ENCODE assay signal across 10 cellular contexts in the genomic region with DNA sequence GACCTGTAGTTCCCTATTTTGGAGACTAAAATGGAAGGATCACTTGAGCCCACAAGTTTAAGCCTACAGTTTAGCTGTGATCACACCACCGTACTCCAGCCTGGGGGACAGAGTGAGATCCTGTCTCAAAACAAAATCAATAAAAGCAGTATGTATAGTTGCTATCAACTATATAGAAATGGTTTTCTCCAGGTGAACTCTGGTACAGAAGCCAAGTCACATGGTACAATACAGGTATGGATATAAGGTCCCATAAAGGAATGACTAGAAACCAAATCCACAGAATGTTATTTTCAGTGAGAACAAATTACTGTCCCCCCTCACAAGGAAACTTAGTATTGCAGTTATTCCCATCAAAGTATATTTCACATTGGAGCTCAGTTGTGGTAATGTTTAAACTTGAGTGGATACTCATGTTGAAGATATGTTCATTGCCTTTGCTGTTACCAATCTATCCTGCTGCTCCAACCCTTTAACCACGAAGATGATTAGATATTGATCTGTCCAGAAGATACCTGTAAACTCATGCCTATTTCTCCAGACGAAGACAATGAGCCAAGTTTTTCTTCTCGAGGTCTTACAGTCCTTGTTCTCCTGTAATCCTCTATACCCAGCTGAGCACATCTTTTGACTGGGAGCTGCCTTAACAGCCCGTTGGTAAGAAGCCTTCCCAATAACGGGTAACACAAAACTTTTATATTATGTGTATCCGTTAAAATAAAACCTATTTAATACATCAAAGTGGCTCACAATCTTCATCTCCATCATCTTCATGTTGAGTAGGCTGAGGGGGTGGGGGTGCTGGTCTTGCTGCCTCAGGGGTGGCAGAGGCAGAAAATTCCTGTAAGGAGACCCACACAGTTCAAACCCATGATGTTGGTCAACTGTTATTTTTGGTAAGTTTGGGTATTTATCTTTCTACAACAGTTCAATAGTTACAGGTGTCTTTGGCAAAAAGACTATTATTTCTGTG. TPM values are rescaled to one million over a fixed set of nuclear protein-coding genes. Genes with fewer than 3 reads are reported as not detected.
A peak's percentile ranks its signal among the peaks of the same experiment; 100 is the strongest.
DNase-seq lines count a peak whose midpoint lies in the region; ATAC-seq and TF ChIP-seq lines count a peak whose summit lies in the region.
"Had no signal": no experiment of that assay in that cellular context is flagged by ENCODE, and none has a peak within 500 bp of the region (broad histone marks: within the 10 kb centered on the region; RNA-seq: fewer than 3 reads in every experiment).

No MANE protein-coding gene starts in this region.

- H3K36me3 ChIP-seq in HUES48 (ENCODE audit: control insufficient read depth, insufficient read depth, low read length) (peaks cover 55% of the 10 kb centered on the region), testis (ENCODE audit: low read depth, missing control alignments) (no peaks in the 10 kb centered on the region)

- TF ChIP-seq POLR2A in testis (IDR thresholded peaks at IDR 0.05), result no peak

- peak; percentile 10 for ATAC-seq in activated CD8-positive, alpha-beta T cell treated with anti-CD3 and anti-CD28 coated beads for 36 hours
- no peak for ATAC-seq in activated CD8-positive, alpha-beta T cell treated with anti-CD3 and anti-CD28 coated beads, Interleukin-2, amount 10 ng/mL, durations not matched to agents 7 days and 5 days
- ATAC-seq in activated naive CD8-positive, alpha-beta T cell treated with anti-CD3 and anti-CD28 coated beads, Interleukin-2, amount 10 ng/mL, durations not matched to agents 7 days and 5 days (ENCODE audit: low read depth), result no peak

- no peaks in the 10 kb centered on the region for H3K27me3 Mint-ChIP-seq in activated CD8-positive, alpha-beta T cell treated with anti-CD3 and anti-CD28 coated beads for 36 hours
- no peaks in the 10 kb centered on the region for H3K27me3 Mint-ChIP-seq in activated CD8-positive, alpha-beta T cell treated with anti-CD3 and anti-CD28 coated beads, Interleukin-2, amount 10 ng/mL, durations not matched to agents 7 days and 5 days (ENCODE audit: low read depth)
- no peaks in the 10 kb centered on the region for H3K27me3 Mint-ChIP-seq in activated naive CD8-positive, alpha-beta T cell treated with anti-CD3 and anti-CD28 coated beads, Interleukin-2, amount 10 ng/mL, durations not matched to agents 7 days and 5 days
- no peaks in the 10 kb centered on the region for H3K27me3 Mint-ChIP-seq in progenitor cell of endocrine pancreas

- no peak overlapping the region for H3K4me3 ChIP-seq in HUES48 (ENCODE audit: low read depth, low read length)
- H3K4me3 ChIP-seq in testis, result no peak overlapping the region
- H3K4me3 ChIP-seq: heart right ventricle had no signal

- H3K4me3 Mint-ChIP-seq in activated CD8-positive, alpha-beta T cell treated with anti-CD3 and anti-CD28 coated beads for 36 hours, result no peak overlapping the region
- H3K4me3 Mint-ChIP-seq in activated CD8-positive, alpha-beta T cell treated with anti-CD3 and anti-CD28 coated beads, Interleukin-2, amount 10 ng/mL, durations not matched to agents 7 days and 5 days, result no peak overlapping the region
- no peak overlapping the region for H3K4me3 Mint-ChIP-seq in activated naive CD8-positive, alpha-beta T cell treated with anti-CD3 and anti-CD28 coated beads, Interleukin-2, amount 10 ng/mL, durations not matched to agents 7 days and 5 days
- no peak overlapping the region for H3K4me3 Mint-ChIP-seq in progenitor cell of endocrine pancreas (ENCODE audit: low read depth)

- no peaks in the 10 kb centered on the region for H3K9me3 Mint-ChIP-seq in activated CD8-positive, alpha-beta T cell treated with anti-CD3 and anti-CD28 coated beads for 36 hours
- no peaks in the 10 kb centered on the region for H3K9me3 Mint-ChIP-seq in activated CD8-positive, alpha-beta T cell treated with anti-CD3 and anti-CD28 coated beads, Interleukin-2, amount 10 ng/mL, durations not matched to agents 7 days and 5 days (ENCODE audit: insufficient read depth)
- no peaks in the 10 kb centered on the region for H3K9me3 Mint-ChIP-seq in activated naive CD8-positive, alpha-beta T cell treated with anti-CD3 and anti-CD28 coated beads, Interleukin-2, amount 10 ng/mL, durations not matched to agents 7 days and 5 days
- H3K9me3 Mint-ChIP-seq in progenitor cell of endocrine pancreas (ENCODE audit: low read depth), result no peaks in the 10 kb centered on the region

- H3K27me3 ChIP-seq in HUES48 (ENCODE audit: control insufficient read depth, insufficient read depth, low read length), result no peaks in the 10 kb centered on the region
- H3K27me3 ChIP-seq in testis, result no peaks in the 10 kb centered on the region
- H3K27me3 ChIP-seq: heart right ventricle had no signal

- H3K9me3 ChIP-seq in HUES48 (ENCODE audit: control insufficient read depth, insufficient read depth, low read length) (no peaks in the 10 kb centered on the region), testis (no peaks in the 10 kb centered on the region)
- H3K9me3 ChIP-seq: heart right ventricle had no signal

- intact Hi-C loops in activated CD8-positive, alpha-beta T cell treated with anti-CD3 and anti-CD28 coated beads for 36 hours (cut with micrococcal nuclease), result no loop called here
- intact Hi-C loops in testis (cut with DNase I; ENCODE audit: low total_unique reads), result no loop called here

- POLR2A ChIA-PET in activated CD8-positive, alpha-beta T cell treated with anti-CD3 and anti-CD28 coated beads for 36 hours (lab: Charles Lee), result interaction anchor here (0.6 to 5.9 kb wide), 10 partner anchors 12 to 871 kb away, joined by 3 to 115 read pairs (median 8); a partner anchor contains a TSS
- POLR2A ChIA-PET in activated CD8-positive, alpha-beta T cell treated with anti-CD3 and anti-CD28 coated beads, Interleukin-2, amount 10 ng/mL, durations not matched to agents 7 days and 5 days (lab: Charles Lee), result interaction anchor here (1.0 to 2.1 kb wide), 3 partner anchors 9 to 24 kb away, joined by 3 to 8 read pairs (median 3); a partner anchor contains a TSS
- POLR2A ChIA-PET in activated naive CD8-positive, alpha-beta T cell treated with anti-CD3 and anti-CD28 coated beads, Interleukin-2, amount 10 ng/mL, durations not matched to agents 7 days and 5 days (lab: Charles Lee), result interaction anchor here (0.5 to 2.1 kb wide), 7 partner anchors 8 to 353 kb away, joined by 3 to 15 read pairs (median 3); a partner anchor contains a TSS

- CTCF ChIA-PET in activated CD8-positive, alpha-beta T cell treated with anti-CD3 and anti-CD28 coated beads for 36 hours (lab: Charles Lee), result interaction anchor here (1.1 to 2.9 kb wide), 3 partner anchors 17 to 254 kb away, joined by 3 to 13 read pairs (median 10); no protein-coding TSS in a partner anchor
- CTCF ChIA-PET in activated CD8-positive, alpha-beta T cell treated with anti-CD3 and anti-CD28 coated beads, Interleukin-2, amount 10 ng/mL, durations not matched to agents 7 days and 5 days (lab: Charles Lee), result interaction anchor here (0.9 to 3.9 kb wide), 3 partner anchors 14 to 253 kb away, joined by 3 to 19 read pairs (median 9); no protein-coding TSS in a partner anchor

- H3K4me1 Mint-ChIP-seq in activated CD8-positive, alpha-beta T cell treated with anti-CD3 and anti-CD28 coated beads for 36 hours (ENCODE audit: low read depth), result peaks cover 2% of the 10 kb centered on the region
- H3K4me1 Mint-ChIP-seq in activated CD8-positive, alpha-beta T cell treated with anti-CD3 and anti-CD28 coated beads, Interleukin-2, amount 10 ng/mL, durations not matched to agents 7 days and 5 days (ENCODE audit: low read depth), result peaks cover 3% of the 10 kb centered on the region
- H3K4me1 Mint-ChIP-seq in activated naive CD8-positive, alpha-beta T cell treated with anti-CD3 and anti-CD28 coated beads, Interleukin-2, amount 10 ng/mL, durations not matched to agents 7 days and 5 days, result peaks cover 2% of the 10 kb centered on the region
- no peaks in the 10 kb centered on the region for H3K4me1 Mint-ChIP-seq in progenitor cell of endocrine pancreas (ENCODE audit: low read depth)

- H3K27ac Mint-ChIP-seq in activated CD8-positive, alpha-beta T cell treated with anti-CD3 and anti-CD28 coated beads for 36 hours, result peak overlapping the region; percentile 40
- no peak overlapping the region for H3K27ac Mint-ChIP-seq in activated CD8-positive, alpha-beta T cell treated with anti-CD3 and anti-CD28 coated beads, Interleukin-2, amount 10 ng/mL, durations not matched to agents 7 days and 5 days
- peak overlapping the region; percentile 30 for H3K27ac Mint-ChIP-seq in activated naive CD8-positive, alpha-beta T cell treated with anti-CD3 and anti-CD28 coated beads, Interleukin-2, amount 10 ng/mL, durations not matched to agents 7 days and 5 days
- H3K27ac Mint-ChIP-seq in progenitor cell of endocrine pancreas, result peak overlapping the region; percentile 20

- no peak for TF ChIP-seq CTCF in activated CD8-positive, alpha-beta T cell treated with anti-CD3 and anti-CD28 coated beads for 36 hours (IDR thresholded peaks at IDR 0.05)
- no peak for TF ChIP-seq CTCF in progenitor cell of endocrine pancreas (IDR thresholded peaks at IDR 0.05; ENCODE audit: unreplicated experiment)
- no peak for TF ChIP-seq CTCF in testis (IDR thresholded peaks at IDR 0.05)

- H3K36me3 Mint-ChIP-seq in activated CD8-positive, alpha-beta T cell treated with anti-CD3 and anti-CD28 coated beads for 36 hours (ENCODE audit: low read depth), result peaks cover 41% of the 10 kb centered on the region
- H3K36me3 Mint-ChIP-seq in activated CD8-positive, alpha-beta T cell treated with anti-CD3 and anti-CD28 coated beads, Interleukin-2, amount 10 ng/mL, durations not matched to agents 7 days and 5 days (ENCODE audit: low read depth), result peaks cover 50% of the 10 kb centered on the region
- peaks cover 27% of the 10 kb centered on the region for H3K36me3 Mint-ChIP-seq in activated naive CD8-positive, alpha-beta T cell treated with anti-CD3 and anti-CD28 coated beads, Interleukin-2, amount 10 ng/mL, durations not matched to agents 7 days and 5 days
- H3K36me3 Mint-ChIP-seq in progenitor cell of endocrine pancreas (ENCODE audit: insufficient read depth), result peaks cover 19% of the 10 kb centered on the region

- H3K27ac ChIP-seq in HUES48 (ENCODE audit: low read depth, low read length) (peak overlapping the region; percentile 16), testis (no peak overlapping the region)
- H3K27ac ChIP-seq: heart right ventricle had no signal

- no peaks in the 10 kb centered on the region for H3K4me1 ChIP-seq in HUES48 (ENCODE audit: control insufficient read depth, insufficient read depth, low read length)
- no peaks in the 10 kb centered on the region for H3K4me1 ChIP-seq in testis

- H3K9ac ChIP-seq in HUES48 (ENCODE audit: low read depth, low read length), result no peak overlapping the region

- DNase-seq in activated CD8-positive, alpha-beta T cell treated with anti-CD3 and anti-CD28 coated beads for 36 hours, result no peak
- DNase-seq in activated CD8-positive, alpha-beta T cell treated with anti-CD3 and anti-CD28 coated beads, Interleukin-2, amount 10 ng/mL, durations not matched to agents 7 days and 5 days, result no peak
- no peak for DNase-seq in activated naive CD8-positive, alpha-beta T cell treated with anti-CD3 and anti-CD28 coated beads, Interleukin-2, amount 10 ng/mL, durations not matched to agents 7 days and 5 days
- no peak for DNase-seq in progenitor cell of endocrine pancreas (ENCODE audit: low spot score, unreplicated experiment)
- no peak for DNase-seq in testis
- no peak for DNase-seq in activated effector memory CD4-positive, alpha-beta T cell treated with anti-CD3 and anti-CD28 coated beads, Interleukin-2, amount 50 U/mL, for 16 hours
- DNase-seq in NOMO-1 treated with DMSO at 0.1 percent for 48 hours (lab: John Stamatoyannopoulos, UW; ENCODE audit: unreplicated experiment), result no peak
- DNase-seq: AML-193, heart right ventricle had no signal

- 61 to 67% methylated on average over 7 of the region's 7 CpGs for WGBS in testis, 2 donors

RNA-seq across cellular contexts. Expression of a gene that starts 24.6 kb away (rescaled TPM):
- total RNA-seq in activated CD8-positive, alpha-beta T cell treated with anti-CD3 and anti-CD28 coated beads for 36 hours, result 100 to 1,000 TPM; 210 to 219 TPM
- total RNA-seq in activated CD8-positive, alpha-beta T cell treated with anti-CD3 and anti-CD28 coated beads, Interleukin-2, amount 10 ng/mL, durations not matched to agents 7 days and 5 days, result 100 to 1,000 TPM; 271 to 277 TPM
- 100 to 1,000 TPM; 222 to 243 TPM for total RNA-seq in activated naive CD8-positive, alpha-beta T cell treated with anti-CD3 and anti-CD28 coated beads, Interleukin-2, amount 10 ng/mL, durations not matched to agents 7 days and 5 days
- total RNA-seq in progenitor cell of endocrine pancreas, result 205 and 230 TPM in 2 replicates
- 100 to 1,000 TPM; 177 to 199 TPM for total RNA-seq in testis
- polyA plus RNA-seq in testis (ENCODE audit: insufficient read depth, low read depth, low replicate concordance), result 136 TPM
